ENCODE assay signal across 10 cellular contexts in genomic region chr7:1054438-1055083, GRCh38. TPM values are rescaled to one million over a fixed set of nuclear protein-coding genes. Genes with fewer than 3 reads are reported as not detected.
DNase-seq lines count a peak whose midpoint lies in the region; ATAC-seq and TF ChIP-seq lines count a peak whose summit lies in the region.
"Had no signal": no experiment of that assay in that cellular context is flagged by ENCODE, and none has a peak within 500 bp of the region (broad histone marks: within the 10 kb centered on the region; RNA-seq: fewer than 3 reads in every experiment).

No MANE protein-coding gene starts in this region.

- TF ChIP-seq EP300 in esophagus muscularis mucosa (IDR thresholded peaks at IDR 0.05) = no peak

- ATAC-seq in activated naive CD8-positive, alpha-beta T cell treated with anti-CD3 and anti-CD28 coated beads, Interleukin-2, amount 10 ng/mL, durations not matched to agents 7 days and 5 days (ENCODE audit: low read depth) = peak; percentile 8
- no peak for ATAC-seq in activated naive CD8-positive, alpha-beta T cell treated with anti-CD3 and anti-CD28 coated beads, Interleukin-2, amount 50 U/mL, for 24 hours
- ATAC-seq in HG03571 (IDR thresholded peaks at IDR 0.05; ENCODE audit: unreplicated experiment) = no peak

- H3K9me3 Mint-ChIP-seq in activated naive CD8-positive, alpha-beta T cell treated with anti-CD3 and anti-CD28 coated beads, Interleukin-2, amount 10 ng/mL, durations not matched to agents 7 days and 5 days = no peaks in the 10 kb centered on the region
- no peaks in the 10 kb centered on the region for H3K9me3 Mint-ChIP-seq in activated naive CD8-positive, alpha-beta T cell treated with anti-CD3 and anti-CD28 coated beads, Interleukin-2, amount 50 U/mL, for 24 hours
- H3K9me3 Mint-ChIP-seq in nephron progenitor cell = no peaks in the 10 kb centered on the region
- H3K9me3 Mint-ChIP-seq: activated B cell treated with CpG ODN at 0.5 μM for 24 hours had no signal

- TF ChIP-seq POLR2A in esophagus muscularis mucosa (IDR thresholded peaks at IDR 0.05; ENCODE audit: low read depth) (no peak), vagina (IDR thresholded peaks at IDR 0.05) (no peak)

- no peak overlapping the region for H3K27ac Mint-ChIP-seq in activated naive CD8-positive, alpha-beta T cell treated with anti-CD3 and anti-CD28 coated beads, Interleukin-2, amount 10 ng/mL, durations not matched to agents 7 days and 5 days
- H3K27ac Mint-ChIP-seq in activated naive CD8-positive, alpha-beta T cell treated with anti-CD3 and anti-CD28 coated beads, Interleukin-2, amount 50 U/mL, for 24 hours = no peak overlapping the region
- peak overlapping the region; percentile 98 for H3K27ac Mint-ChIP-seq in nephron progenitor cell
- H3K27ac Mint-ChIP-seq: activated B cell treated with CpG ODN at 0.5 μM for 24 hours had no signal

- H3K27ac ChIP-seq in esophagus muscularis mucosa (replicated peaks in 1 of 4) (peak overlapping the region; percentile 56 to 83 (median 72)), vagina (peak overlapping the region; percentile 57)

- H3K4me1 Mint-ChIP-seq in activated naive CD8-positive, alpha-beta T cell treated with anti-CD3 and anti-CD28 coated beads, Interleukin-2, amount 10 ng/mL, durations not matched to agents 7 days and 5 days = peaks cover 3% of the 10 kb centered on the region
- H3K4me1 Mint-ChIP-seq in activated naive CD8-positive, alpha-beta T cell treated with anti-CD3 and anti-CD28 coated beads, Interleukin-2, amount 50 U/mL, for 24 hours = peaks cover 8% of the 10 kb centered on the region
- peaks cover 73% of the 10 kb centered on the region for H3K4me1 Mint-ChIP-seq in nephron progenitor cell

- H3K4me3 Mint-ChIP-seq in activated naive CD8-positive, alpha-beta T cell treated with anti-CD3 and anti-CD28 coated beads, Interleukin-2, amount 10 ng/mL, durations not matched to agents 7 days and 5 days = no peak overlapping the region
- no peak overlapping the region for H3K4me3 Mint-ChIP-seq in activated naive CD8-positive, alpha-beta T cell treated with anti-CD3 and anti-CD28 coated beads, Interleukin-2, amount 50 U/mL, for 24 hours
- H3K4me3 Mint-ChIP-seq in nephron progenitor cell = no peak overlapping the region

- TF ChIP-seq CTCF in esophagus muscularis mucosa (IDR thresholded peaks at IDR 0.05) (no peak), nephron progenitor cell (IDR thresholded peaks at IDR 0.05) (no peak), vagina (IDR thresholded peaks at IDR 0.05) (no peak)

- WGBS in esophagus muscularis mucosa = 80% methylated on average over 11 of the region's 37 CpGs

- H3K36me3 ChIP-seq in esophagus muscularis mucosa = peaks cover 4 to 22% (median 13%) of the 10 kb centered on the region in 4 donors
- H3K36me3 ChIP-seq in vagina = no peaks in the 10 kb centered on the region

- intact Hi-C loops in esophagus muscularis mucosa (cut with DNase I) (no loop called here), vagina (cut with DNase I) (no loop called here)

- no peaks in the 10 kb centered on the region for H3K27me3 Mint-ChIP-seq in activated naive CD8-positive, alpha-beta T cell treated with anti-CD3 and anti-CD28 coated beads, Interleukin-2, amount 10 ng/mL, durations not matched to agents 7 days and 5 days
- no peaks in the 10 kb centered on the region for H3K27me3 Mint-ChIP-seq in activated naive CD8-positive, alpha-beta T cell treated with anti-CD3 and anti-CD28 coated beads, Interleukin-2, amount 50 U/mL, for 24 hours
- H3K27me3 Mint-ChIP-seq in nephron progenitor cell (ENCODE audit: low read depth, poor library complexity) = no peaks in the 10 kb centered on the region

- H3K36me3 Mint-ChIP-seq in activated naive CD8-positive, alpha-beta T cell treated with anti-CD3 and anti-CD28 coated beads, Interleukin-2, amount 10 ng/mL, durations not matched to agents 7 days and 5 days = no peaks in the 10 kb centered on the region
- no peaks in the 10 kb centered on the region for H3K36me3 Mint-ChIP-seq in activated naive CD8-positive, alpha-beta T cell treated with anti-CD3 and anti-CD28 coated beads, Interleukin-2, amount 50 U/mL, for 24 hours (ENCODE audit: low read depth)
- H3K36me3 Mint-ChIP-seq in nephron progenitor cell (ENCODE audit: low read depth) = no peaks in the 10 kb centered on the region

- no peak for DNase-seq in activated naive CD8-positive, alpha-beta T cell treated with anti-CD3 and anti-CD28 coated beads, Interleukin-2, amount 10 ng/mL, durations not matched to agents 7 days and 5 days
- DNase-seq in activated naive CD8-positive, alpha-beta T cell treated with anti-CD3 and anti-CD28 coated beads, Interleukin-2, amount 50 U/mL, for 24 hours = no peak
- DNase-seq in esophagus muscularis mucosa (ENCODE audit: extremely low spot score) (no peak), nephron progenitor cell (peak; percentile 33), vagina (ENCODE audit: extremely low spot score in 2 of 2) (no peak), activated gamma-delta T cell (lab: John Stamatoyannopoulos, UW) (no peak), Kasumi-1 (lab: John Stamatoyannopoulos, UW) (no peak)
- DNase-seq: activated B cell treated with CpG ODN at 0.5 μM for 24 hours, NCI-H1048 had no signal

- H3K4me1 ChIP-seq in esophagus muscularis mucosa (peaks cover 70 to 79% (median 77%) of the 10 kb centered on the region in 4 donors), vagina (peaks cover 46% of the 10 kb centered on the region)

- H3K4me3 ChIP-seq in esophagus muscularis mucosa (peak overlapping the region; percentile 45 to 57 (median 48)), vagina (peak overlapping the region; percentile 21 to 32)

- POLR2A ChIA-PET in activated naive CD8-positive, alpha-beta T cell treated with anti-CD3 and anti-CD28 coated beads, Interleukin-2, amount 10 ng/mL, durations not matched to agents 7 days and 5 days (lab: Charles Lee) = no interaction called here

- H3K9me3 ChIP-seq in esophagus muscularis mucosa (no peaks in the 10 kb centered on the region), vagina (no peaks in the 10 kb centered on the region)

- H3K27me3 ChIP-seq in esophagus muscularis mucosa (no peaks in the 10 kb centered on the region), vagina (no peaks in the 10 kb centered on the region)

RNA-seq across cellular contexts. Expression of gene GPR146, which starts 10.2 kb away (rescaled TPM):
- total RNA-seq in activated naive CD8-positive, alpha-beta T cell treated with anti-CD3 and anti-CD28 coated beads, Interleukin-2, amount 10 ng/mL, durations not matched to agents 7 days and 5 days = 1 to 10 TPM; 2.1 to 4.1 TPM
- total RNA-seq in esophagus muscularis mucosa (10 to 100 TPM; 12.5 to 30.8 (median 25.5) TPM), vagina (36.1 TPM)

RNA-seq across cellular contexts. Expression of gene GPER1, which starts 33.4 kb away (rescaled TPM):
- under 1 TPM; 0.19 to 0.26 TPM for total RNA-seq in activated naive CD8-positive, alpha-beta T cell treated with anti-CD3 and anti-CD28 coated beads, Interleukin-2, amount 10 ng/mL, durations not matched to agents 7 days and 5 days
- total RNA-seq in esophagus muscularis mucosa (10 to 100 TPM in 2 of 4 donors, 1 to 10 TPM in 2; 4.6 to 19.9 (median 11.0) TPM), vagina (8.3 TPM)
